Comparison of ENCODE assay signal across 2 cellular contexts in genomic region chr16:75019586-75019985, GRCh38.
TF ChIP-seq lines count a peak whose summit lies in the region.

No MANE protein-coding gene starts in this region.

TF ChIP-seq in A549, 52 proteins besides CTCF, POLR2A, EP300 and RAD21:
- TF ChIP-seq REST (IDR thresholded peaks at IDR 0.05) (no peak), KDM1A (IDR thresholded peaks at IDR 0.05; ENCODE audit: low read depth) (no peak), HMGXB4 (CRISPR knock-in tag; IDR thresholded peaks at IDR 0.05; ENCODE audit: borderline replicate concordance) (no peak), ZC3H11A (IDR thresholded peaks at IDR 0.05) (no peak), HOXB13 (CRISPR knock-in tag; IDR thresholded peaks at IDR 0.05; ENCODE audit: low read depth) (no peak), TFCP2L1 (CRISPR knock-in tag; IDR thresholded peaks at IDR 0.05) (no peak), NFE2L2 (conservative IDR thresholded peaks at IDR 0.05; ENCODE audit: low read length) (no peak), CHD2 (IDR thresholded peaks at IDR 0.05; ENCODE audit: low read length, partially characterized antibody) (no peak), EHMT2 (IDR thresholded peaks at IDR 0.05; ENCODE audit: low read depth) (no peak), NR3C1 (IDR thresholded peaks at IDR 0.05) (no peak), POLR2AphosphoS2 (conservative IDR thresholded peaks at IDR 0.05; ENCODE audit: low read length) (no peak), ATOH8 (CRISPR knock-in tag; IDR thresholded peaks at IDR 0.05; ENCODE audit: low read depth) (no peak), JUN (IDR thresholded peaks at IDR 0.05) (no peak), MAZ (IDR thresholded peaks at IDR 0.05; ENCODE audit: borderline replicate concordance, low read depth, low read length) (no peak), KDM5A (IDR thresholded peaks at IDR 0.05) (no peak), JUNB (IDR thresholded peaks at IDR 0.05) (no peak), MAX (IDR thresholded peaks at IDR 0.05) (no peak), SREBF2 (IDR thresholded peaks at IDR 0.05) (no peak)

TF ChIP-seq in HCT116, 20 proteins besides CTCF, POLR2A, EP300 and RAD21 (continued from another document):
- TF ChIP-seq REST (IDR thresholded peaks at IDR 0.05; ENCODE audit: low read depth) (no peak), ELF1 (IDR thresholded peaks at IDR 0.05; ENCODE audit: borderline replicate concordance, low read depth) (no peak), ZNF274 (IDR thresholded peaks at IDR 0.05; ENCODE audit: low read depth, low read length) (no peak), YY1 (IDR thresholded peaks at IDR 0.05; ENCODE audit: extremely low read depth, insufficient replicate concordance, low read depth, low read length) (no peak), EGR1 (IDR thresholded peaks at IDR 0.05; ENCODE audit: low read depth) (no peak), EZH2phosphoT487 (IDR thresholded peaks at IDR 0.05; ENCODE audit: borderline replicate concordance) (no peak), SIN3A (IDR thresholded peaks at IDR 0.05; ENCODE audit: low read depth) (no peak), CBX3 (IDR thresholded peaks at IDR 0.05; ENCODE audit: low read depth) (no peak), EZH2 (IDR thresholded peaks at IDR 0.05) (no peak), POLR2AphosphoS5 (IDR thresholded peaks at IDR 0.05; ENCODE audit: low read depth, low read length) (no peak), JUND (IDR thresholded peaks at IDR 0.05) (no peak), FOSL1 (IDR thresholded peaks at IDR 0.05; ENCODE audit: low read depth) (no peak), CEBPB (IDR thresholded peaks at IDR 0.05; ENCODE audit: low read depth) (no peak)
TF ChIP-seq in HCT116: peak in this region for 0.
